Comparison of ENCODE assay signal across 1 cellular context in genomic region chr2:231213931-231214642, GRCh38.
TF ChIP-seq lines count a peak whose summit lies in the region.

No MANE protein-coding gene starts in this region.

TF ChIP-seq in HepG2, 621 proteins besides CTCF, POLR2A, EP300 and RAD21 (continued from another document):
- TF ChIP-seq, protein P1, sequence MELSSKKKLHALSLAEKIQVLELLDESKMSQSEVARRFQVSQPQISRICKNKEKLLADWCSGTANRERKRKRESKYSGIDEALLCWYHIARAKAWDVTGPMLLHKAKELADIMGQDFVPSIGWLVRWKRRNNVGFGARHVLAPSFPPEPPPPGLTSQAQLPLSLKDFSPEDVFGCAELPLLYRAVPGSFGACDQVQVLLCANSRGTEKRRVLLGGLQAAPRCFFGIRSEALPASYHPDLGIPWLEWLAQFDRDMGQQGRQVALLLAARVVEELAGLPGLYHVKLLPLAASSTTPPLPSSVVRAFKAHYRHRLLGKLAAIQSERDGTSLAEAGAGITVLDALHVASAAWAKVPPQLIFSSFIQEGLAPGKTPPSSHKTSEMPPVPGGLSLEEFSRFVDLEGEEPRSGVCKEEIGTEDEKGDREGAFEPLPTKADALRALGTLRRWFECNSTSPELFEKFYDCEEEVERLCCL (CRISPR knock-in tag; IDR thresholded peaks at IDR 0.05; ENCODE audit: borderline replicate concordance): no peak
- TF ChIP-seq ZNF598 (CRISPR knock-in tag; IDR thresholded peaks at IDR 0.05; ENCODE audit: borderline replicate concordance): peak; percentile 73; the same call in 1 of the 2 replicates
- no peak for TF ChIP-seq SP5 (CRISPR knock-in tag; IDR thresholded peaks at IDR 0.05; ENCODE audit: borderline replicate concordance, low read depth)
- TF ChIP-seq KAT2B (IDR thresholded peaks at IDR 0.05; ENCODE audit: borderline replicate concordance, low read depth, low read length): no peak
- TF ChIP-seq, protein P2, sequence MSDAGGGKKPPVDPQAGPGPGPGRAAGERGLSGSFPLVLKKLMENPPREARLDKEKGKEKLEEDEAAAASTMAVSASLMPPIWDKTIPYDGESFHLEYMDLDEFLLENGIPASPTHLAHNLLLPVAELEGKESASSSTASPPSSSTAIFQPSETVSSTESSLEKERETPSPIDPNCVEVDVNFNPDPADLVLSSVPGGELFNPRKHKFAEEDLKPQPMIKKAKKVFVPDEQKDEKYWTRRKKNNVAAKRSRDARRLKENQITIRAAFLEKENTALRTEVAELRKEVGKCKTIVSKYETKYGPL (CRISPR knock-in tag; IDR thresholded peaks at IDR 0.05): no peak
- peak; percentile 22; the same call in 1 of the 2 replicates for TF ChIP-seq HNF1B (CRISPR knock-in tag; IDR thresholded peaks at IDR 0.05)
- TF ChIP-seq ZNF160 (CRISPR knock-in tag; IDR thresholded peaks at IDR 0.05): no peak
- no peak for TF ChIP-seq SIX4 (CRISPR knock-in tag; IDR thresholded peaks at IDR 0.05)
- TF ChIP-seq ZNF234 (CRISPR knock-in tag; conservative IDR thresholded peaks at IDR 0.05): no peak
- TF ChIP-seq NFAT5 (CRISPR knock-in tag; IDR thresholded peaks at IDR 0.05): no peak
- no peak for TF ChIP-seq HNRNPH1 (optimal IDR thresholded peaks at IDR 0.05; ENCODE audit: low read depth, low read length)
- TF ChIP-seq, protein P3, sequence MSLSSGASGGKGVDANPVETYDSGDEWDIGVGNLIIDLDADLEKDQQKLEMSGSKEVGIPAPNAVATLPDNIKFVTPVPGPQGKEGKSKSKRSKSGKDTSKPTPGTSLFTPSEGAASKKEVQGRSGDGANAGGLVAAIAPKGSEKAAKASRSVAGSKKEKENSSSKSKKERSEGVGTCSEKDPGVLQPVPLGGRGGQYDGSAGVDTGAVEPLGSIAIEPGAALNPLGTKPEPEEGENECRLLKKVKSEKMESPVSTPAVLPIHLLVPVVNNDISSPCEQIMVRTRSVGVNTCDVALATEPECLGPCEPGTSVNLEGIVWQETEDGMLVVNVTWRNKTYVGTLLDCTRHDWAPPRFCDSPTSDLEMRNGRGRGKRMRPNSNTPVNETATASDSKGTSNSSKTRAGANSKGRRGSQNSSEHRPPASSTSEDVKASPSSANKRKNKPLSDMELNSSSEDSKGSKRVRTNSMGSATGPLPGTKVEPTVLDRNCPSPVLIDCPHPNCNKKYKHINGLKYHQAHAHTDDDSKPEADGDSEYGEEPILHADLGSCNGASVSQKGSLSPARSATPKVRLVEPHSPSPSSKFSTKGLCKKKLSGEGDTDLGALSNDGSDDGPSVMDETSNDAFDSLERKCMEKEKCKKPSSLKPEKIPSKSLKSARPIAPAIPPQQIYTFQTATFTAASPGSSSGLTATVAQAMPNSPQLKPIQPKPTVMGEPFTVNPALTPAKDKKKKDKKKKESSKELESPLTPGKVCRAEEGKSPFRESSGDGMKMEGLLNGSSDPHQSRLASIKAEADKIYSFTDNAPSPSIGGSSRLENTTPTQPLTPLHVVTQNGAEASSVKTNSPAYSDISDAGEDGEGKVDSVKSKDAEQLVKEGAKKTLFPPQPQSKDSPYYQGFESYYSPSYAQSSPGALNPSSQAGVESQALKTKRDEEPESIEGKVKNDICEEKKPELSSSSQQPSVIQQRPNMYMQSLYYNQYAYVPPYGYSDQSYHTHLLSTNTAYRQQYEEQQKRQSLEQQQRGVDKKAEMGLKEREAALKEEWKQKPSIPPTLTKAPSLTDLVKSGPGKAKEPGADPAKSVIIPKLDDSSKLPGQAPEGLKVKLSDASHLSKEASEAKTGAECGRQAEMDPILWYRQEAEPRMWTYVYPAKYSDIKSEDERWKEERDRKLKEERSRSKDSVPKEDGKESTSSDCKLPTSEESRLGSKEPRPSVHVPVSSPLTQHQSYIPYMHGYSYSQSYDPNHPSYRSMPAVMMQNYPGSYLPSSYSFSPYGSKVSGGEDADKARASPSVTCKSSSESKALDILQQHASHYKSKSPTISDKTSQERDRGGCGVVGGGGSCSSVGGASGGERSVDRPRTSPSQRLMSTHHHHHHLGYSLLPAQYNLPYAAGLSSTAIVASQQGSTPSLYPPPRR (CRISPR knock-in tag; IDR thresholded peaks at IDR 0.05; ENCODE audit: borderline replicate concordance): no peak
- TF ChIP-seq HOXA3 (CRISPR knock-in tag; IDR thresholded peaks at IDR 0.05): 0 out of 2 replicates have a peak, but pooled peaks have one; percentile 37
